ENCODE assay signal across 21 cellular contexts in genomic region chr2:31268344-31268743, GRCh38. TPM values are rescaled to one million over a fixed set of nuclear protein-coding genes. Genes with fewer than 3 reads are reported as not detected.
DNase-seq lines count a peak whose midpoint lies in the region; ATAC-seq and TF ChIP-seq lines count a peak whose summit lies in the region.
"Had no signal": no experiment of that assay in that cellular context is flagged by ENCODE, and none has a peak within 500 bp of the region (broad histone marks: within the 10 kb centered on the region; RNA-seq: fewer than 3 reads in every experiment).

No MANE protein-coding gene starts in this region.

- no peak overlapping the region for H3K4me3 ChIP-seq in astrocyte of the spinal cord (ENCODE audit: low read depth, low read length)

- intact Hi-C loops in activated T-helper 2 cell treated with anti-CD3 and anti-CD28 coated beads, Interferon-gamma antibody, Interleukin-2, Interleukin-4, amounts not matched to agents 10 μg/mL and 5 μg/mL and 100 μg/mL, durations not matched to agents 14 hours and 24 hours and 36 hours (cut with micrococcal nuclease), result no loop called here

- no peak for ATAC-seq in GM18517 (IDR thresholded peaks at IDR 0.05; ENCODE audit: unreplicated experiment)
- ATAC-seq: activated T-cell treated with anti-CD3 and anti-CD28 coated beads, Interleukin-2, amount 50 U/mL, for 4 hours had no signal

- H3K27me3 Mint-ChIP-seq in HFFc6 (ENCODE audit: insufficient read depth) (no peaks in the 10 kb centered on the region; the same call in 1 of the 2 replicates), type B pancreatic cell (peaks cover 3% of the 10 kb centered on the region)
- no peaks in the 10 kb centered on the region for H3K27me3 Mint-ChIP-seq in activated T-helper 2 cell treated with anti-CD3 and anti-CD28 coated beads, Interferon-gamma antibody, Interleukin-2, Interleukin-4, amounts not matched to agents 10 μg/mL and 5 μg/mL and 100 μg/mL, durations not matched to agents 14 hours and 24 hours and 36 hours (ENCODE audit: low read depth)

- H3K9me3 Mint-ChIP-seq in HFFc6 (no peaks in the 10 kb centered on the region), type B pancreatic cell (no peaks in the 10 kb centered on the region)
- no peaks in the 10 kb centered on the region for H3K9me3 Mint-ChIP-seq in activated T-helper 2 cell treated with anti-CD3 and anti-CD28 coated beads, Interferon-gamma antibody, Interleukin-2, Interleukin-4, amounts not matched to agents 10 μg/mL and 5 μg/mL and 100 μg/mL, durations not matched to agents 14 hours and 24 hours and 36 hours
- H3K9me3 Mint-ChIP-seq: activated naive CD4-positive, alpha-beta T cell treated with anti-CD3 and anti-CD28 coated beads for 36 hours; activated T-cell treated with anti-CD3 and anti-CD28 coated beads, Interleukin-2, amount 50 U/mL, for 4 hours had no signal

- H3K4me1 Mint-ChIP-seq in HFFc6 (ENCODE audit: low read depth), result peaks cover 44% of the 10 kb centered on the region
- H3K4me1 Mint-ChIP-seq in activated T-helper 2 cell treated with anti-CD3 and anti-CD28 coated beads, Interferon-gamma antibody, Interleukin-2, Interleukin-4, amounts not matched to agents 10 μg/mL and 5 μg/mL and 100 μg/mL, durations not matched to agents 14 hours and 24 hours and 36 hours (ENCODE audit: low read depth), result no peaks in the 10 kb centered on the region
- no peaks in the 10 kb centered on the region for H3K4me1 Mint-ChIP-seq in type B pancreatic cell (ENCODE audit: unreplicated experiment)

- H3K36me3 Mint-ChIP-seq in HFFc6 (ENCODE audit: low read depth) (peaks cover 28% of the 10 kb centered on the region), type B pancreatic cell (peaks cover 10% of the 10 kb centered on the region)
- no peaks in the 10 kb centered on the region for H3K36me3 Mint-ChIP-seq in activated T-helper 2 cell treated with anti-CD3 and anti-CD28 coated beads, Interferon-gamma antibody, Interleukin-2, Interleukin-4, amounts not matched to agents 10 μg/mL and 5 μg/mL and 100 μg/mL, durations not matched to agents 14 hours and 24 hours and 36 hours (ENCODE audit: low read depth)

- H3K4me3 Mint-ChIP-seq in HFFc6 (no peak overlapping the region), type B pancreatic cell (no peak overlapping the region)
- no peak overlapping the region for H3K4me3 Mint-ChIP-seq in activated T-helper 2 cell treated with anti-CD3 and anti-CD28 coated beads, Interferon-gamma antibody, Interleukin-2, Interleukin-4, amounts not matched to agents 10 μg/mL and 5 μg/mL and 100 μg/mL, durations not matched to agents 14 hours and 24 hours and 36 hours (ENCODE audit: low read depth)
- H3K4me3 Mint-ChIP-seq: activated naive CD4-positive, alpha-beta T cell treated with anti-CD3 and anti-CD28 coated beads for 36 hours; activated T-cell treated with anti-CD3 and anti-CD28 coated beads, Interleukin-2, amount 50 U/mL, for 4 hours had no signal

- TF ChIP-seq CTCF in HFFc6 (IDR thresholded peaks at IDR 0.05) (peak; percentile 26; the same call in 1 of the 2 replicates), astrocyte of the spinal cord (IDR thresholded peaks at IDR 0.05; ENCODE audit: low read depth, low read length) (peak; percentile 14), type B pancreatic cell (conservative IDR thresholded peaks at IDR 0.05) (no peak)

- in situ Hi-C loops in astrocyte of the spinal cord (cut with HindIII; ENCODE audit: low sequenced_read_pairs), result no loop called here

- DNase-seq in ELF-1 (ENCODE audit: low read depth, low spot score), result peak; percentile 31
- no peak for DNase-seq in HFFc6
- DNase-seq in astrocyte of the spinal cord (ENCODE audit: low read depth, low spot score), result no peak
- DNase-seq in iPS-NIHi11 (ENCODE audit: low spot score), result peak; percentile 34
- DNase-seq in activated T-helper 2 cell treated with anti-CD3 and anti-CD28 coated beads, Interferon-gamma antibody, Interleukin-2, Interleukin-4, amounts not matched to agents 10 μg/mL and 5 μg/mL and 100 μg/mL, durations not matched to agents 14 hours and 24 hours and 36 hours (ENCODE audit: low spot score), result no peak
- no peak for DNase-seq in activated CD4-positive, alpha-beta T cell treated with anti-CD3 and anti-CD28 coated beads for 48 hours
- DNase-seq in type B pancreatic cell (ENCODE audit: extremely low spot score, unreplicated experiment), result no peak
- DNase-seq: activated CD4-positive, alpha-beta T cell treated with anti-CD3 and anti-CD28 coated beads for 4 hours; activated naive CD4-positive, alpha-beta T cell treated with anti-CD3 and anti-CD28 coated beads for 36 hours; activated T-cell treated with anti-CD3 and anti-CD28 coated beads, Interleukin-2, amount 50 U/mL, for 4 hours; amniotic stem cell; BE2C; dermis blood vessel endothelial cell; DND-41; NCI-H1436; NCI-H2107; NK-92 treated with Interleukin-12 subunit alpha and Interleukin-12 subunit beta, amount 100 ng/mL, for 24 hours had no signal

- H3K27ac Mint-ChIP-seq in HFFc6 (no peak overlapping the region), type B pancreatic cell (no peak overlapping the region)
- no peak overlapping the region for H3K27ac Mint-ChIP-seq in activated T-helper 2 cell treated with anti-CD3 and anti-CD28 coated beads, Interferon-gamma antibody, Interleukin-2, Interleukin-4, amounts not matched to agents 10 μg/mL and 5 μg/mL and 100 μg/mL, durations not matched to agents 14 hours and 24 hours and 36 hours
- H3K27ac Mint-ChIP-seq: activated naive CD4-positive, alpha-beta T cell treated with anti-CD3 and anti-CD28 coated beads for 36 hours had no signal

RNA-seq across cellular contexts. Expression of gene EHD3, which starts 34.4 kb away (rescaled TPM):
- 10 to 100 TPM; 49.6 to 70.6 (median 62.0) TPM for total RNA-seq in HFFc6 (2021; fragmentation: NEBNext Ultra II Directional; extraction: Animal tissue kit (Norgen Biotek cat#: 25700))
- total RNA-seq in activated T-helper 2 cell treated with anti-CD3 and anti-CD28 coated beads, Interferon-gamma antibody, Interleukin-2, Interleukin-4, amounts not matched to agents 10 μg/mL and 5 μg/mL and 100 μg/mL, durations not matched to agents 14 hours and 24 hours and 36 hours, result 1.6 and 2.0 TPM in 2 replicates
- 5.3 and 8.9 TPM in 2 replicates for total RNA-seq in type B pancreatic cell (ENCODE audit: low replicate concordance)
- total RNA-seq: HT-29 had no signal

RNA-seq across cellular contexts. Expression of gene CAPN14, which starts 51.0 kb away (rescaled TPM):
- under 1 TPM; 0.06 to 0.14 (median 0.07) TPM for total RNA-seq in HFFc6 (2021; fragmentation: NEBNext Ultra II Directional; extraction: Animal tissue kit (Norgen Biotek cat#: 25700))
- 0.18 and 0.27 TPM in 2 replicates for total RNA-seq in activated T-helper 2 cell treated with anti-CD3 and anti-CD28 coated beads, Interferon-gamma antibody, Interleukin-2, Interleukin-4, amounts not matched to agents 10 μg/mL and 5 μg/mL and 100 μg/mL, durations not matched to agents 14 hours and 24 hours and 36 hours
- 0.12 and 0.39 TPM in 2 replicates for total RNA-seq in type B pancreatic cell (ENCODE audit: low replicate concordance)
- total RNA-seq: dermis blood vessel endothelial cell, HT-29, NCI-H460, skeletal muscle tissue had no signal

Comparison
In these comparisons a context has a peak if more than half of its experiments do, and no peak if none do; other contexts are left out.
1. DNase-seq: peak in ELF-1 (single experiment) and iPS-NIHi11 (single experiment); none in HFFc6 (single experiment), astrocyte of the spinal cord (single experiment), activated T-helper 2 cell treated with anti-CD3 and anti-CD28 coated beads, Interferon-gamma antibody, Interleukin-2, Interleukin-4, amounts not matched to agents 10 μg/mL and 5 μg/mL and 100 μg/mL, durations not matched to agents 14 hours and 24 hours and 36 hours (single experiment), activated CD4-positive, alpha-beta T cell treated with anti-CD3 and anti-CD28 coated beads for 48 hours (single experiment) and type B pancreatic cell (single experiment).